Comparison of ENCODE assay signal across 16 cellular contexts in the genomic region with DNA sequence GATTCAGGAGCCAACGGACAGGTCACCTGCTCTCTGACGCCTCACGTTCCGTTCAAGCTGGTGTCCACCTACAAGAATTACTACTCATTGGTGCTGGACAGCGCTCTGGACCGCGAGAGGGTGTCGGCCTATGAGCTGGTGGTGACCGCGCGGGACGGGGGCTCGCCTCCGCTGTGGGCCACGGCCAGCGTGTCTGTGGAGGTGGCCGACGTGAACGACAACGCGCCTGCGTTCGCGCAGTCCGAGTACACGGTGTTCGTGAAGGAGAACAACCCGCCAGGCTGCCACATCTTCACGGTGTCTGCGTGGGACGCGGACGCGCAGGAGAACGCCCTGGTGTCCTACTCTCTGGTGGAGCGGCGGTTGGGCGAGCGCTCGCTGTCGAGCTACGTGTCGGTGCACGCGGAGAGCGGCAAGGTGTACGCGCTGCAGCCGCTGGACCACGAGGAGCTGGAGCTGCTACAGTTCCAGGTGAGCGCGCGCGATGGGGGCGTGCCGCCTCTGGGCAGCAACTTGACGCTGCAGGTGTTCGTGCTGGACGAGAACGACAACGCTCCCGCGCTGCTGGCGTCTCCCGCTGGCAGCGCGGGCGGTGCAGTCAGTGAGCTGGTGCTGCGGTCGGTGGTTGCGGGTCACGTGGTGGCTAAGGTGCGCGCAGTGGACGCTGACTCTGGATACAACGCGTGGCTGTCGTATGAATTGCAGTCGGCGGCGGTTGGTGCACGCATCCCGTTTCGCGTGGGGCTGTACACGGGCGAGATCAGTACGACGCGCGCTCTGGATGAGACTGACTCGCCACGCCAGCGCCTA. TPM values are rescaled to one million over a fixed set of nuclear protein-coding genes. Genes with fewer than 3 reads are reported as not detected.
DNase-seq lines count a peak whose midpoint lies in the region; ATAC-seq and TF ChIP-seq lines count a peak whose summit lies in the region.
"Had no signal": no experiment of that assay in that cellular context is flagged by ENCODE, and none has a peak within 500 bp of the region (broad histone marks: within the 10 kb centered on the region; RNA-seq: fewer than 3 reads in every experiment).

No MANE protein-coding gene starts in this region.

- no peak overlapping the region for H2AFZ ChIP-seq in neural cell (ENCODE audit: low read depth, low read length)

- no peak overlapping the region for H3K27ac Mint-ChIP-seq in chondrocyte (ENCODE audit: unreplicated experiment)
- H3K27ac Mint-ChIP-seq in type B pancreatic cell = no peak overlapping the region

- no peak overlapping the region for H3K9ac ChIP-seq in neural cell (ENCODE audit: low read length)

- POLR2A ChIA-PET in HEK293 (lab: Yijun Ruan, JAX) = no interaction called here

- no peak for TF ChIP-seq RAD21 in neural cell (conservative IDR thresholded peaks at IDR 0.05)

- no peak for TF ChIP-seq EP300 in neural cell (conservative IDR thresholded peaks at IDR 0.05; ENCODE audit: poor library complexity, severe bottlenecking)

- TF ChIP-seq CTCF in HEK293 (tag by site-specific recombination; IDR thresholded peaks at IDR 0.05) (no peak), chondrocyte (IDR thresholded peaks at IDR 0.05) (no peak), neural cell (IDR thresholded peaks at IDR 0.05; ENCODE audit: poor library complexity, severe bottlenecking) (no peak), type B pancreatic cell (conservative IDR thresholded peaks at IDR 0.05) (no peak)

- DNase-seq in chondrocyte (ENCODE audit: low spot score) (peak; percentile 92), type B pancreatic cell (ENCODE audit: extremely low spot score, unreplicated experiment) (no peak)
- DNase-seq in activated T-cell treated with anti-CD3 and anti-CD28 coated beads, Interleukin-2, amount 50 U/mL, for 1 hour = no peak
- no peak for DNase-seq in stimulated activated CD4-positive, alpha-beta T cell treated with anti-CD3 and anti-CD28 coated beads, Interleukin-2, amount 100 ng/mL, for 24 hours
- DNase-seq: BE2C; CD4-positive, alpha-beta memory T cell; DMS153; DMS79 treated with DMSO at 0.1 percent for 48 hours; EL; HCEC 1CT had no signal

- H3K4me3 ChIP-seq in HEK293 (ENCODE audit: low read depth, low read length) (no peak overlapping the region), neural cell (ENCODE audit: low read length) (peak overlapping the region; percentile 55)
- H3K4me3 ChIP-seq: A549 had no signal

- no peaks in the 10 kb centered on the region for H3K9me2 ChIP-seq in neural cell (ENCODE audit: insufficient read depth, low read length)

- ATAC-seq in HG03139 (IDR thresholded peaks at IDR 0.05; ENCODE audit: unreplicated experiment) = no peak
- ATAC-seq: A549 had no signal

- H3K9me3 ChIP-seq in HEK293 (ENCODE audit: control insufficient read depth, insufficient read depth, low read depth, low read length) (no peaks in the 10 kb centered on the region; the same call in none of the 2 replicates), neural cell (ENCODE audit: low read length) (peaks cover 29% of the 10 kb centered on the region)
- H3K9me3 ChIP-seq: BE2C had no signal

- H3K4me1 Mint-ChIP-seq in chondrocyte (ENCODE audit: low read depth) (peaks cover 8% of the 10 kb centered on the region), type B pancreatic cell (ENCODE audit: unreplicated experiment) (no peaks in the 10 kb centered on the region)
- H3K4me1 Mint-ChIP-seq: CD4-positive, alpha-beta memory T cell had no signal

- peaks cover 3% of the 10 kb centered on the region for H3F3A ChIP-seq in neural cell (ENCODE audit: insufficient read depth, low read length, poor library complexity, severe bottlenecking)

- H3K36me3 Mint-ChIP-seq in chondrocyte (ENCODE audit: low read depth) (peaks cover 26% of the 10 kb centered on the region), type B pancreatic cell (peaks cover 35% of the 10 kb centered on the region)
- H3K36me3 Mint-ChIP-seq: CD4-positive, alpha-beta memory T cell had no signal

- no peak overlapping the region for H3K4me2 ChIP-seq in neural cell (ENCODE audit: low read length)
- H3K4me2 ChIP-seq: A549 had no signal

- H3K36me3 ChIP-seq in HEK293 (ENCODE audit: control insufficient read depth in 2 of 2, insufficient read depth in 1 of 2, low read length in 2 of 2) (no peaks in the 10 kb centered on the region), neural cell (ENCODE audit: insufficient read depth, low read length) (peaks cover 24% of the 10 kb centered on the region)
- H3K36me3 ChIP-seq: BE2C had no signal

- H3K9me3 Mint-ChIP-seq in chondrocyte (ENCODE audit: low read depth) (peaks cover 15% of the 10 kb centered on the region), type B pancreatic cell (peaks cover 19% of the 10 kb centered on the region)

- H3K4me1 ChIP-seq in HEK293 (ENCODE audit: control insufficient read depth, insufficient read depth, low read length) = no peaks in the 10 kb centered on the region
- H3K4me1 ChIP-seq: A549, BE2C had no signal

- H3K27me3 Mint-ChIP-seq in chondrocyte (ENCODE audit: low read depth) = no peaks in the 10 kb centered on the region
- no peaks in the 10 kb centered on the region for H3K27me3 Mint-ChIP-seq in type B pancreatic cell

- CTCF ChIA-PET in HEK293 (lab: Yijun Ruan, JAX) = interaction anchor here (0.6 to 2.0 kb wide), 7 partner anchors 8 to 189 kb away, joined by 3 to 20 read pairs (median 6); a partner anchor contains a TSS

- no peaks in the 10 kb centered on the region for H4K20me1 ChIP-seq in neural cell (ENCODE audit: insufficient read depth)

- H3K27ac ChIP-seq in HEK293 (ENCODE audit: extremely low read depth, low read depth, low read length) (no peak overlapping the region), neural cell (ENCODE audit: low read length) (no peak overlapping the region)
- H3K27ac ChIP-seq: A549, C4-2B had no signal

- peaks cover 9% of the 10 kb centered on the region for H3K79me2 ChIP-seq in neural cell (replicated peaks; ENCODE audit: insufficient read depth, low read length)

- no peak overlapping the region for H3K4me3 Mint-ChIP-seq in chondrocyte (ENCODE audit: unreplicated experiment)
- H3K4me3 Mint-ChIP-seq in type B pancreatic cell = peak overlapping the region; percentile 87
- H3K4me3 Mint-ChIP-seq: CD4-positive, alpha-beta memory T cell had no signal

- no peaks in the 10 kb centered on the region for H3K27me3 ChIP-seq in neural cell (ENCODE audit: insufficient read depth, low read depth, low read length)
- H3K27me3 ChIP-seq: BE2C had no signal

TF ChIP-seq in HEK293, 187 proteins besides CTCF, POLR2A, EP300 and RAD21 (continues in another document):
- TF ChIP-seq, protein P1, sequence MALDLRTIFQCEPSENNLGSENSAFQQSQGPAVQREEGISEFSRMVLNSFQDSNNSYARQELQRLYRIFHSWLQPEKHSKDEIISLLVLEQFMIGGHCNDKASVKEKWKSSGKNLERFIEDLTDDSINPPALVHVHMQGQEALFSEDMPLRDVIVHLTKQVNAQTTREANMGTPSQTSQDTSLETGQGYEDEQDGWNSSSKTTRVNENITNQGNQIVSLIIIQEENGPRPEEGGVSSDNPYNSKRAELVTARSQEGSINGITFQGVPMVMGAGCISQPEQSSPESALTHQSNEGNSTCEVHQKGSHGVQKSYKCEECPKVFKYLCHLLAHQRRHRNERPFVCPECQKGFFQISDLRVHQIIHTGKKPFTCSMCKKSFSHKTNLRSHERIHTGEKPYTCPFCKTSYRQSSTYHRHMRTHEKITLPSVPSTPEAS (tag by site-specific recombination; IDR thresholded peaks at IDR 0.05) = no peak

TF ChIP-seq in neural cell, 6 proteins besides CTCF, POLR2A, EP300 and RAD21 (continues in another document):
- no peak for TF ChIP-seq EZH2 (IDR thresholded peaks at IDR 0.05; ENCODE audit: borderline replicate concordance, insufficient read depth, low read length, poor library complexity, severe bottlenecking)
- TF ChIP-seq, protein P2, sequence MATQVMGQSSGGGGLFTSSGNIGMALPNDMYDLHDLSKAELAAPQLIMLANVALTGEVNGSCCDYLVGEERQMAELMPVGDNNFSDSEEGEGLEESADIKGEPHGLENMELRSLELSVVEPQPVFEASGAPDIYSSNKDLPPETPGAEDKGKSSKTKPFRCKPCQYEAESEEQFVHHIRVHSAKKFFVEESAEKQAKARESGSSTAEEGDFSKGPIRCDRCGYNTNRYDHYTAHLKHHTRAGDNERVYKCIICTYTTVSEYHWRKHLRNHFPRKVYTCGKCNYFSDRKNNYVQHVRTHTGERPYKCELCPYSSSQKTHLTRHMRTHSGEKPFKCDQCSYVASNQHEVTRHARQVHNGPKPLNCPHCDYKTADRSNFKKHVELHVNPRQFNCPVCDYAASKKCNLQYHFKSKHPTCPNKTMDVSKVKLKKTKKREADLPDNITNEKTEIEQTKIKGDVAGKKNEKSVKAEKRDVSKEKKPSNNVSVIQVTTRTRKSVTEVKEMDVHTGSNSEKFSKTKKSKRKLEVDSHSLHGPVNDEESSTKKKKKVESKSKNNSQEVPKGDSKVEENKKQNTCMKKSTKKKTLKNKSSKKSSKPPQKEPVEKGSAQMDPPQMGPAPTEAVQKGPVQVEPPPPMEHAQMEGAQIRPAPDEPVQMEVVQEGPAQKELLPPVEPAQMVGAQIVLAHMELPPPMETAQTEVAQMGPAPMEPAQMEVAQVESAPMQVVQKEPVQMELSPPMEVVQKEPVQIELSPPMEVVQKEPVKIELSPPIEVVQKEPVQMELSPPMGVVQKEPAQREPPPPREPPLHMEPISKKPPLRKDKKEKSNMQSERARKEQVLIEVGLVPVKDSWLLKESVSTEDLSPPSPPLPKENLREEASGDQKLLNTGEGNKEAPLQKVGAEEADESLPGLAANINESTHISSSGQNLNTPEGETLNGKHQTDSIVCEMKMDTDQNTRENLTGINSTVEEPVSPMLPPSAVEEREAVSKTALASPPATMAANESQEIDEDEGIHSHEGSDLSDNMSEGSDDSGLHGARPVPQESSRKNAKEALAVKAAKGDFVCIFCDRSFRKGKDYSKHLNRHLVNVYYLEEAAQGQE (IDR thresholded peaks at IDR 0.05; ENCODE audit: borderline replicate concordance) = no peak

RNA-seq across cellular contexts. Expression of a gene that starts 1.7 kb away (rescaled TPM):
- total RNA-seq in chondrocyte = 6.7 to 21.2 TPM (median 20.5 TPM) in 3 replicates
- 5.5 and 6.7 TPM in 2 replicates for polyA plus RNA-seq in neural cell
- 26.1 and 28.2 TPM in 2 replicates for polyA minus RNA-seq in neural cell
- total RNA-seq in type B pancreatic cell (ENCODE audit: low replicate concordance) = 9.9 and 20.3 TPM in 2 replicates
- total RNA-seq: CD4-positive, alpha-beta memory T cell had no signal
- polyA plus RNA-seq: CD4-positive, alpha-beta memory T cell had no signal

RNA-seq across cellular contexts. Expression of a gene that starts 9.2 kb away (rescaled TPM):
- total RNA-seq in chondrocyte (1.2 to 2.0 TPM (median 1.3 TPM) in 3 replicates), type B pancreatic cell (ENCODE audit: low replicate concordance) (1.5 and 2.5 TPM in 2 replicates)
- 0.56 and 0.88 TPM in 2 replicates for polyA plus RNA-seq in neural cell
- 14.4 and 15.9 TPM in 2 replicates for polyA minus RNA-seq in neural cell
- total RNA-seq: CD4-positive, alpha-beta memory T cell had no signal
- polyA plus RNA-seq: CD4-positive, alpha-beta memory T cell had no signal

RNA-seq across cellular contexts. Expression of a gene that starts 11.4 kb away (rescaled TPM):
- total RNA-seq in chondrocyte = 6.0 to 10.7 TPM (median 6.1 TPM) in 3 replicates
- polyA plus RNA-seq in neural cell = 5.3 and 7.3 TPM in 2 replicates
- 52.8 and 69.2 TPM in 2 replicates for polyA minus RNA-seq in neural cell
- total RNA-seq in type B pancreatic cell (ENCODE audit: low replicate concordance) = 5.2 and 8.1 TPM in 2 replicates
- total RNA-seq: CD4-positive, alpha-beta memory T cell had no signal
- polyA plus RNA-seq: AG04450; CD4-positive, alpha-beta memory T cell had no signal

RNA-seq across cellular contexts. Expression of a gene that starts 16.4 kb away (rescaled TPM):
- total RNA-seq in chondrocyte (0.97 to 2.4 TPM (median 1.1 TPM) in 3 replicates), type B pancreatic cell (ENCODE audit: low replicate concordance) (2.9 TPM in 2 replicates)
- polyA plus RNA-seq in neural cell = 0.66 and 1.4 TPM in 2 replicates
- 19.0 and 25.6 TPM in 2 replicates for polyA minus RNA-seq in neural cell
- total RNA-seq: CD4-positive, alpha-beta memory T cell had no signal
- polyA plus RNA-seq: CD4-positive, alpha-beta memory T cell had no signal

RNA-seq across cellular contexts. Expression of a gene that starts 17.7 kb away (rescaled TPM):
- total RNA-seq in chondrocyte (15.9 to 23.6 TPM (median 23.0 TPM) in 3 replicates), type B pancreatic cell (ENCODE audit: low replicate concordance) (10.2 and 27.3 TPM in 2 replicates)
- 12.8 and 13.9 TPM in 2 replicates for polyA plus RNA-seq in neural cell
- 57.0 and 62.0 TPM in 2 replicates for polyA minus RNA-seq in neural cell
- total RNA-seq: CD4-positive, alpha-beta memory T cell had no signal
- polyA plus RNA-seq: AG04450; CD4-positive, alpha-beta memory T cell had no signal
